1 cellular context compared by ENCODE assay signal in the genomic region with DNA sequence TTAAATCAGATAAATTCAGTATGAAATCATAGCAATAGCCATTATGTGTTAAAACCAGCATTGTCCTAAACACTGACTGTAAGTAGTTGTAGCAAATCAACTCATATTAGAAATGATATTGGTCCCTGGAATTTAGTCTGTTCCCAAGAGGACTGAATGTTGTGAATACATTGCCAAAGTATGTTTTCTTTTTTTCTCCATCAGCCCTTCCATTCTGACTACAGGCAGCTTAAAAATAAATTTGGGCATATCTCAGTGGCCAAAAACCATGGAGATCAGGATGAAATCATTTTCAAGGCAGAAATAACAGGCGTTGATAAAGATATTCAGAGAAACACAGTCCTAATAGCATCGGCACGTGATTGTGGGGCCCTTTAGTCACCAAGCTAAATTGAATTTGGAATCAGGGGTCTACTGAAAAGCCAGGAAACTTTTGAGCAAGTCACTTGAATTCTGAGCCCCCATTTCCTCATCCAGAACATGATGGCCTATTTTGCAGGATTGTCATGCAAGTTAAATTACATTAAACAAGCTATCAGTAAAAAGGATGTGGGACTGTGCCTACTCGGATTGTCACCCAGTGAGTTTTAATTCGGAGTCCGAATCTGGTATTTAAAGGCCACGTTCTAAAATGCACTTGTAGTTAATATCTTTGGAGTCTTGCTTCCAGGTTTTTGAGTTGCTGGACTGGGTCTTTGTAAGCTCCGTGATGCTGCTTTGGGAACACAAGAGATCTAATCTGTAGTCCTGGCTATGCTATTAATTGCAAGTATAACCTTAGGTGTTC.
TF ChIP-seq lines count a peak whose summit lies in the region.

No MANE protein-coding gene starts in this region.

TF ChIP-seq in HepG2, 621 proteins besides CTCF, POLR2A, EP300 and RAD21 (continues in another document):
- no peak for TF ChIP-seq ZNF557 (CRISPR knock-in tag; IDR thresholded peaks at IDR 0.05)
- TF ChIP-seq, protein P1, sequence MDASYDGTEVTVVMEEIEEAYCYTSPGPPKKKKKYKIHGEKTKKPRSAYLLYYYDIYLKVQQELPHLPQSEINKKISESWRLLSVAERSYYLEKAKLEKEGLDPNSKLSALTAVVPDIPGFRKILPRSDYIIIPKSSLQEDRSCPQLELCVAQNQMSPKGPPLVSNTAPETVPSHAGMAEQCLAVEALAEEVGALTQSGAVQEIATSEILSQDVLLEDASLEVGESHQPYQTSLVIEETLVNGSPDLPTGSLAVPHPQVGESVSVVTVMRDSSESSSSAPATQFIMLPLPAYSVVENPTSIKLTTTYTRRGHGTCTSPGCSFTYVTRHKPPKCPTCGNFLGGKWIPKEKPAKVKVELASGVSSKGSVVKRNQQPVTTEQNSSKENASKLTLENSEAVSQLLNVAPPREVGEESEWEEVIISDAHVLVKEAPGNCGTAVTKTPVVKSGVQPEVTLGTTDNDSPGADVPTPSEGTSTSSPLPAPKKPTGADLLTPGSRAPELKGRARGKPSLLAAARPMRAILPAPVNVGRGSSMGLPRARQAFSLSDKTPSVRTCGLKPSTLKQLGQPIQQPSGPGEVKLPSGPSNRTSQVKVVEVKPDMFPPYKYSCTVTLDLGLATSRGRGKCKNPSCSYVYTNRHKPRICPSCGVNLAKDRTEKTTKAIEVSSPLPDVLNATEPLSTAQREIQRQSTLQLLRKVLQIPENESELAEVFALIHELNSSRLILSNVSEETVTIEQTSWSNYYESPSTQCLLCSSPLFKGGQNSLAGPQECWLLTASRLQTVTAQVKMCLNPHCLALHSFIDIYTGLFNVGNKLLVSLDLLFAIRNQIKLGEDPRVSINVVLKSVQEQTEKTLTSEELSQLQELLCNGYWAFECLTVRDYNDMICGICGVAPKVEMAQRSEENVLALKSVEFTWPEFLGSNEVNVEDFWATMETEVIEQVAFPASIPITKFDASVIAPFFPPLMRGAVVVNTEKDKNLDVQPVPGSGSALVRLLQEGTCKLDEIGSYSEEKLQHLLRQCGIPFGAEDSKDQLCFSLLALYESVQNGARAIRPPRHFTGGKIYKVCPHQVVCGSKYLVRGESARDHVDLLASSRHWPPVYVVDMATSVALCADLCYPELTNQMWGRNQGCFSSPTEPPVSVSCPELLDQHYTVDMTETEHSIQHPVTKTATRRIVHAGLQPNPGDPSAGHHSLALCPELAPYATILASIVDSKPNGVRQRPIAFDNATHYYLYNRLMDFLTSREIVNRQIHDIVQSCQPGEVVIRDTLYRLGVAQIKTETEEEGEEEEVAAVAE (CRISPR knock-in tag; IDR thresholded peaks at IDR 0.05; ENCODE audit: borderline replicate concordance): peak; percentile 15; the same call in 1 of the 2 replicates
- TF ChIP-seq MYNN (CRISPR knock-in tag; IDR thresholded peaks at IDR 0.05; ENCODE audit: low read depth): 0 out of 2 replicates have a peak, but pooled peaks have one; percentile 41
- TF ChIP-seq CREM (IDR thresholded peaks at IDR 0.05): peak; percentile 33; the same call in 1 of the 2 replicates
- TF ChIP-seq CREM (CRISPR knock-in tag; IDR thresholded peaks at IDR 0.05): no peak
- TF ChIP-seq MLX (CRISPR knock-in tag; IDR thresholded peaks at IDR 0.05): no peak
- peak; percentile 41; the same call in 1 of the 2 replicates for TF ChIP-seq GFI1 (CRISPR knock-in tag; IDR thresholded peaks at IDR 0.05; ENCODE audit: borderline replicate concordance)
- peak; percentile 42 for TF ChIP-seq SRSF4 (IDR thresholded peaks at IDR 0.05; ENCODE audit: low read depth, low read length, poor library complexity, severe bottlenecking)
- TF ChIP-seq PRDM15 (CRISPR knock-in tag; IDR thresholded peaks at IDR 0.05): peak; percentile 81; the same call in 1 of the 2 replicates
- peak; percentile 9; the same call in 1 of the 2 replicates for TF ChIP-seq THAP11 (CRISPR knock-in tag; IDR thresholded peaks at IDR 0.05)
- TF ChIP-seq POLR2AphosphoS5 (IDR thresholded peaks at IDR 0.05; ENCODE audit: low read depth, low read length): peak; percentile 35; the same call in 1 of the 2 replicates
- 0 out of 2 replicates have a peak, but pooled peaks have one; percentile 66 for TF ChIP-seq KAT7 (CRISPR knock-in tag; IDR thresholded peaks at IDR 0.05; ENCODE audit: borderline replicate concordance)
- no peak for TF ChIP-seq RBM39 (IDR thresholded peaks at IDR 0.05; ENCODE audit: low read depth, low read length, poor library complexity, severe bottlenecking)
- peak; percentile 47; the same call in 1 of the 2 replicates for TF ChIP-seq ZFP82 (CRISPR knock-in tag; IDR thresholded peaks at IDR 0.05; ENCODE audit: borderline replicate concordance)
- peak; percentile 17; the same call in 1 of the 2 replicates for TF ChIP-seq SAP130 (CRISPR knock-in tag; IDR thresholded peaks at IDR 0.05; ENCODE audit: low read depth)
- peak; percentile 96 for TF ChIP-seq RBM22 (optimal IDR thresholded peaks at IDR 0.05; ENCODE audit: low read length)
- TF ChIP-seq, protein P2, sequence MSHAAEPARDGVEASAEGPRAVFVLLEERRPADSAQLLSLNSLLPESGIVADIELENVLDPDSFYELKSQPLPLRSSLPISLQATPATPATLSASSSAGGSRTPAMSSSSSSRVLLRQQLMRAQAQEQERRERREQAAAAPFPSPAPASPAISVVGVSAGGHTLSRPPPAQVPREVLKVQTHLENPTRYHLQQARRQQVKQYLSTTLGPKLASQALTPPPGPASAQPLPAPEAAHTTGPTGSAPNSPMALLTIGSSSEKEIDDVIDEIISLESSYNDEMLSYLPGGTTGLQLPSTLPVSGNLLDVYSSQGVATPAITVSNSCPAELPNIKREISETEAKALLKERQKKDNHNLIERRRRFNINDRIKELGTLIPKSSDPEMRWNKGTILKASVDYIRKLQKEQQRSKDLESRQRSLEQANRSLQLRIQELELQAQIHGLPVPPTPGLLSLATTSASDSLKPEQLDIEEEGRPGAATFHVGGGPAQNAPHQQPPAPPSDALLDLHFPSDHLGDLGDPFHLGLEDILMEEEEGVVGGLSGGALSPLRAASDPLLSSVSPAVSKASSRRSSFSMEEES (CRISPR knock-in tag; IDR thresholded peaks at IDR 0.05): 0 out of 2 replicates have a peak, but pooled peaks have one; percentile 2
- 0 out of 2 replicates have a peak, but pooled peaks have one; percentile 55 for TF ChIP-seq SMYD3 (CRISPR knock-in tag; IDR thresholded peaks at IDR 0.05)
- TF ChIP-seq ZNF138 (CRISPR knock-in tag; IDR thresholded peaks at IDR 0.05; ENCODE audit: low read depth): no peak
- peak; percentile 42; the same call in 1 of the 2 replicates for TF ChIP-seq POLR2G (IDR thresholded peaks at IDR 0.05; ENCODE audit: low read depth, low read length)
- TF ChIP-seq KLF12 (CRISPR knock-in tag; IDR thresholded peaks at IDR 0.05; ENCODE audit: borderline replicate concordance): 0 out of 2 replicates have a peak, but pooled peaks have one; percentile 45
- TF ChIP-seq CSRNP1 (CRISPR knock-in tag; IDR thresholded peaks at IDR 0.05): 0 out of 2 replicates have a peak, but pooled peaks have one; percentile 48
- 0 out of 2 replicates have a peak, but pooled peaks have one; percentile 26 for TF ChIP-seq HNRNPL (IDR thresholded peaks at IDR 0.05; ENCODE audit: low read depth, low read length)
- peak; percentile 23; the same call in 1 of the 2 replicates for TF ChIP-seq TAF1 (CRISPR knock-in tag; IDR thresholded peaks at IDR 0.05)
- TF ChIP-seq TARDBP (CRISPR knock-in tag; IDR thresholded peaks at IDR 0.05): 0 out of 2 replicates have a peak, but pooled peaks have one; percentile 40
- peak; percentile 50; the same call in 1 of the 2 replicates for TF ChIP-seq SNAPC2 (CRISPR knock-in tag; IDR thresholded peaks at IDR 0.05)
- no peak for TF ChIP-seq TRIM22 (IDR thresholded peaks at IDR 0.05)
- TF ChIP-seq SSRP1 (CRISPR knock-in tag; IDR thresholded peaks at IDR 0.05): peak; percentile 25; the same call in 1 of the 2 replicates
- TF ChIP-seq RBFOX2 (IDR thresholded peaks at IDR 0.05; ENCODE audit: low read depth, low read length): peak; percentile 80
- no peak for TF ChIP-seq ZNF850 (CRISPR knock-in tag; conservative IDR thresholded peaks at IDR 0.05)
- TF ChIP-seq MEF2D (CRISPR knock-in tag; IDR thresholded peaks at IDR 0.05): no peak
- no peak for TF ChIP-seq SIN3A (IDR thresholded peaks at IDR 0.05; ENCODE audit: borderline replicate concordance, low read depth, low read length)
- TF ChIP-seq ZNF44 (CRISPR knock-in tag; IDR thresholded peaks at IDR 0.05): no peak
- peak; percentile 11 for TF ChIP-seq HDAC1 (CRISPR knock-in tag; IDR thresholded peaks at IDR 0.05)
- 0 out of 2 replicates have a peak, but pooled peaks have one; percentile 69 for TF ChIP-seq THYN1 (CRISPR knock-in tag; IDR thresholded peaks at IDR 0.05; ENCODE audit: borderline replicate concordance, low read depth)
- no peak for TF ChIP-seq ZNF7 (CRISPR knock-in tag; IDR thresholded peaks at IDR 0.05)
- TF ChIP-seq REPIN1 (CRISPR knock-in tag; IDR thresholded peaks at IDR 0.05; ENCODE audit: borderline replicate concordance, low read depth): 0 out of 2 replicates have a peak, but pooled peaks have one; percentile 26
- 0 out of 2 replicates have a peak, but pooled peaks have one; percentile 37 for TF ChIP-seq ZBTB10 (CRISPR knock-in tag; IDR thresholded peaks at IDR 0.05; ENCODE audit: borderline replicate concordance)
- TF ChIP-seq, protein P3, sequence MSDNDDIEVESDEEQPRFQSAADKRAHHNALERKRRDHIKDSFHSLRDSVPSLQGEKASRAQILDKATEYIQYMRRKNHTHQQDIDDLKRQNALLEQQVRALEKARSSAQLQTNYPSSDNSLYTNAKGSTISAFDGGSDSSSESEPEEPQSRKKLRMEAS (IDR thresholded peaks at IDR 0.05): no peak
- 0 out of 2 replicates have a peak, but pooled peaks have one; percentile 15 for TF ChIP-seq DMAP1 (CRISPR knock-in tag; IDR thresholded peaks at IDR 0.05)
- TF ChIP-seq HOXA3 (CRISPR knock-in tag; IDR thresholded peaks at IDR 0.05): no peak
- TF ChIP-seq SP140L (CRISPR knock-in tag; IDR thresholded peaks at IDR 0.05; ENCODE audit: borderline replicate concordance): no peak
